ENCODE assay signal across 30 cellular contexts in genomic region chr4:24224446-24224845, GRCh38.
"Had no signal": no experiment of that assay in that cellular context is flagged by ENCODE, and none has a peak within 500 bp of the region (broad histone marks: within the 10 kb centered on the region; RNA-seq: fewer than 3 reads in every experiment).

No MANE protein-coding gene starts in this region.

- H3K4me1 Mint-ChIP-seq: activated CD4-positive, alpha-beta memory T cell treated with anti-CD3 and anti-CD28 coated beads, Interleukin-2, amount 10 ng/mL, durations not matched to agents 7 days and 5 days; activated CD4-positive, alpha-beta T cell treated with anti-CD3 and anti-CD28 coated beads for 36 hours; activated CD4-positive, alpha-beta T cell treated with anti-CD3 and anti-CD28 coated beads, Interleukin-2, amount 10 ng/mL, durations not matched to agents 24 days and 14 days; activated T-helper 17 cell treated with anti-CD3 and anti-CD28 coated beads, Interleukin-2, amount 50 U/mL, for 72 hours; T-helper 17 cell had no signal

- H3K9me3 ChIP-seq: gastrocnemius medialis, heart left ventricle had no signal

- H3K27me3 ChIP-seq: brain microvascular endothelial cell, gastrocnemius medialis, heart left ventricle had no signal

- DNase-seq: activated CD4-positive, alpha-beta memory T cell treated with anti-CD3 and anti-CD28 coated beads, Interleukin-2, amount 10 ng/mL, durations not matched to agents 7 days and 5 days; activated CD4-positive, alpha-beta T cell treated with anti-CD3 and anti-CD28 coated beads for 36 hours; activated CD4-positive, alpha-beta T cell treated with anti-CD3 and anti-CD28 coated beads, Interleukin-2, amount 10 ng/mL, durations not matched to agents 24 days and 14 days; activated CD4-positive, CD25-positive, alpha-beta regulatory T cell; activated CD4-positive, CD25-positive, alpha-beta regulatory T cell treated with anti-CD3 and anti-CD28 coated beads, Interleukin-2, amount 50 U/mL, for 72 hours; activated CD8-positive, alpha-beta memory T cell treated with anti-CD3 and anti-CD28 coated beads, Interleukin-2, amount 50 U/mL, for 48 hours; activated effector memory CD4-positive, alpha-beta T cell treated with Interleukin-2 at 50 U/mL for 16 hours; activated gamma-delta T cell treated with Interleukin-2 at 50 U/mL for 16 hours; activated naive CD4-positive, alpha-beta T cell treated with anti-CD3 and anti-CD28 coated beads, Interleukin-2, amount 50 U/mL, for 16 hours; activated naive CD4-positive, alpha-beta T cell treated with Interleukin-2 at 50 U/mL for 16 hours; activated T-cell treated with anti-CD3 and anti-CD28 coated beads for 4 hours; activated T-cell treated with anti-CD3 and anti-CD28 coated beads, Interleukin-2, amount 50 U/mL, for 4 hours; amniotic stem cell; anterior cingulate cortex; brain microvascular endothelial cell; caudate nucleus; cortex of kidney; dermis blood vessel endothelial cell; effector CD4-positive, alpha-beta T cell; effector memory CD8-positive, alpha-beta T cell; gastrocnemius medialis; glutamatergic neuron; heart left ventricle; T-helper 1 cell; T-helper 17 cell; T1000 had no signal

- H3K27ac ChIP-seq: brain microvascular endothelial cell, gastrocnemius medialis, heart left ventricle had no signal

- H3K4me3 ChIP-seq: gastrocnemius medialis, heart left ventricle had no signal

- ATAC-seq: activated CD4-positive, alpha-beta T cell treated with anti-CD3 and anti-CD28 coated beads for 36 hours; activated T-cell treated with anti-CD3 and anti-CD28 coated beads, Interleukin-2, amount 50 U/mL, for 4 hours; activated T-helper 17 cell treated with anti-CD3 and anti-CD28 coated beads, Interleukin-2, amount 50 U/mL, for 72 hours; effector memory CD8-positive, alpha-beta T cell; esophagus mucosa; gastrocnemius medialis; heart left ventricle; T-helper 17 cell had no signal

- H3K4me1 ChIP-seq: gastrocnemius medialis had no signal

- H3K27me3 Mint-ChIP-seq: activated CD4-positive, alpha-beta memory T cell treated with anti-CD3 and anti-CD28 coated beads, Interleukin-2, amount 10 ng/mL, durations not matched to agents 7 days and 5 days; activated CD4-positive, alpha-beta T cell treated with anti-CD3 and anti-CD28 coated beads, Interleukin-2, amount 10 ng/mL, durations not matched to agents 24 days and 14 days; activated naive CD8-positive, alpha-beta T cell; activated T-helper 17 cell treated with anti-CD3 and anti-CD28 coated beads, Interleukin-2, amount 50 U/mL, for 72 hours; effector memory CD8-positive, alpha-beta T cell; T-helper 17 cell had no signal

- H3K36me3 ChIP-seq: brain microvascular endothelial cell, gastrocnemius medialis, heart left ventricle had no signal

- H3K9me3 Mint-ChIP-seq: activated CD4-positive, alpha-beta T cell treated with anti-CD3 and anti-CD28 coated beads, Interleukin-2, amount 10 ng/mL, durations not matched to agents 24 days and 14 days had no signal

- H3K36me3 Mint-ChIP-seq: activated naive CD8-positive, alpha-beta T cell had no signal

- H3K27ac Mint-ChIP-seq: activated CD4-positive, alpha-beta memory T cell treated with anti-CD3 and anti-CD28 coated beads, Interleukin-2, amount 10 ng/mL, durations not matched to agents 7 days and 5 days; activated CD4-positive, alpha-beta T cell treated with anti-CD3 and anti-CD28 coated beads for 36 hours; activated CD4-positive, alpha-beta T cell treated with anti-CD3 and anti-CD28 coated beads, Interleukin-2, amount 10 ng/mL, durations not matched to agents 24 days and 14 days; activated naive CD8-positive, alpha-beta T cell; activated T-helper 17 cell treated with anti-CD3 and anti-CD28 coated beads, Interleukin-2, amount 50 U/mL, for 72 hours; effector memory CD8-positive, alpha-beta T cell; T-helper 17 cell; T-helper 2 cell treated with Interferon-gamma antibody and Interleukin-4, amounts not matched to agents 5 μg/mL and 100 μg/mL, for 36 hours had no signal

- H3K4me3 Mint-ChIP-seq: activated CD4-positive, alpha-beta memory T cell treated with anti-CD3 and anti-CD28 coated beads, Interleukin-2, amount 10 ng/mL, durations not matched to agents 7 days and 5 days; activated CD4-positive, alpha-beta T cell treated with anti-CD3 and anti-CD28 coated beads for 36 hours; activated CD4-positive, alpha-beta T cell treated with anti-CD3 and anti-CD28 coated beads, Interleukin-2, amount 10 ng/mL, durations not matched to agents 24 days and 14 days; activated naive CD8-positive, alpha-beta T cell; activated T-cell treated with anti-CD3 and anti-CD28 coated beads, Interleukin-2, amount 50 U/mL, for 4 hours; activated T-helper 17 cell treated with anti-CD3 and anti-CD28 coated beads, Interleukin-2, amount 50 U/mL, for 72 hours; effector memory CD8-positive, alpha-beta T cell; T-helper 17 cell; T-helper 2 cell treated with Interferon-gamma antibody and Interleukin-4, amounts not matched to agents 5 μg/mL and 100 μg/mL, for 36 hours had no signal
